Comparison of ENCODE assay signal across 1 cellular context in the genomic region with DNA sequence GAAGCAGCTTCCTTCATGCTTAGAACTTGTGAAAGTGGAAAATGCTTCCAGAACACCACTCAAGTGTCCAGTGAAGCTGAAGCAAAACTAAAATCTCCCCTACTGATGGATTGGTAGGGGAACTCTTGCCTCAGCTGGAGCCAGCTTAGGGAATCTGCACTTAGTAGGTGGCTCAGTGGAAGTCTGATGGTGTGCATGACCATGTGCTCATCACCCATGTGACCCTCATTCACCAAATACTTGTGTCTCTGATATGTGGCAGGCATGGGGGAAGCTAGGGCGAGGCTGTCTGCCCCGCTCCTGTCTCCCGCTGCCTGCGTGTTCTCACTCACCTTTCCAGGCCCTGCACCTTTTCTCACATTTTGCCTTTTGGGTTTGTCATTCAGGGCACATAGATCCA.
TF ChIP-seq lines count a peak whose summit lies in the region.

No MANE protein-coding gene starts in this region.

TF ChIP-seq in endothelial cell of umbilical vein, 7 proteins besides CTCF, POLR2A, EP300 and RAD21:
- no peak for TF ChIP-seq FOS (IDR thresholded peaks at IDR 0.05; ENCODE audit: borderline replicate concordance, insufficient read depth, low read length)
- TF ChIP-seq, protein P1, sequence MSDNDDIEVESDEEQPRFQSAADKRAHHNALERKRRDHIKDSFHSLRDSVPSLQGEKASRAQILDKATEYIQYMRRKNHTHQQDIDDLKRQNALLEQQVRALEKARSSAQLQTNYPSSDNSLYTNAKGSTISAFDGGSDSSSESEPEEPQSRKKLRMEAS (IDR thresholded peaks at IDR 0.05; ENCODE audit: insufficient read depth, insufficient read length), result peak; percentile 47
